Comparison of ENCODE assay signal across 12 cellular contexts in the genomic region with DNA sequence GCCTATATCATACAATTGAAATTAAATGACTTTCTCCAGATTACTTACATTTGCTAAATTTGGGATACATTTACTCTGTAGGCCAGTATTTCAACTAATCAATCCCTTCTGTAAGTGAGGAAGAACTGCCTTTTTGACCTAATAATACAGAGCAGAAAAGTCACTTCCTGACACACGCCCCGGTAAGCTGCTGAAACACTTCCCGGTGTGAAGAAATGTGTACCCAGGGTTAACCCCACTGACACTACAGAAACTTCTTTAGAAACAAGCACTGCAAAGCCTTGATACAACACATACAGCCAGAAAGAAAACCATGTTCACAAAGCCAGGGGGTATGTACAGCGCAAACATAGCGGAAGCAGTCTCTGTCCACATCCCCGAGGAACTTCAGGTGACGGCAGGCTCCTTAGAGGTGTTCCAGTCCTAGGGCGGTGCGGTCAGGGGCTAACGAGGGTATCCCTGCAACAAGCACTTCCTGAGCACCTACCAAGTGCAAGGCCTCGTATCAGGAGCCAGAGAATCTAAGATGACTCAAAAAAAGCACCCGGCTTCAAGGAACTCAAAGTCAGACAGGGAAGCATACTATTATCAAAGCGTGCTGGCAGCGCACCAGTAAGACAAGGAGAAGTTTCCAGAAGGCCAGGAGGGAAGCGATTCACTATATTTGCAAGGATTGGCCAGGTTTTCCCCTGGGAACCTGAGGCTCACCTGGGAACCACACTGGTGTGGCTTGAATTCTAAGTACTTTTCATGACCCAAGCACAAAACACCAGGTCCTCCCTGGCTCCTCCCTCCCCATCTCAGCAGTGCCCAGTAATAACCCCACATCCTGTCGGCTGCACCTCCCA. TPM values are rescaled to one million over a fixed set of nuclear protein-coding genes. Genes with fewer than 3 reads are reported as not detected.
DNase-seq lines count a peak whose midpoint lies in the region; ATAC-seq and TF ChIP-seq lines count a peak whose summit lies in the region.
"Had no signal": no experiment of that assay in that cellular context is flagged by ENCODE, and none has a peak within 500 bp of the region (broad histone marks: within the 10 kb centered on the region; RNA-seq: fewer than 3 reads in every experiment).

No MANE protein-coding gene starts in this region.

- no peaks in the 10 kb centered on the region for H3K36me3 ChIP-seq in uterus

- H3K27ac ChIP-seq in uterus: peak overlapping the region; percentile 91 to 94

- no peaks in the 10 kb centered on the region for H3K27me3 ChIP-seq in uterus

- no peak overlapping the region for H3K27ac Mint-ChIP-seq in activated naive CD4-positive, alpha-beta T cell treated with anti-CD3 and anti-CD28 coated beads, Interleukin-2, amount 10 ng/mL, durations not matched to agents 7 days and 5 days
- peak overlapping the region; percentile 9 for H3K27ac Mint-ChIP-seq in dendritic cell treated with granulocyte-macrophage colony-stimulating factor and Interleukin-4, amounts not matched to agents 40 ng/mL and 50 ng/mL, for 4 days
- H3K27ac Mint-ChIP-seq in natural killer cell: peak overlapping the region; percentile 81 to 92

- peak; percentile 17 for DNase-seq in activated naive CD4-positive, alpha-beta T cell treated with anti-CD3 and anti-CD28 coated beads, Interleukin-2, amount 10 ng/mL, durations not matched to agents 7 days and 5 days
- DNase-seq in activated naive CD4-positive, alpha-beta T cell treated with anti-CD3 and anti-CD28 coated beads, Interleukin-2, amount 50 U/mL, for 16 hours: no peak
- peak; percentile 15 for DNase-seq in natural killer cell
- no peak for DNase-seq in uterus
- no peak for DNase-seq in COLO668 (lab: John Stamatoyannopoulos, UW; ENCODE audit: unreplicated experiment)
- DNase-seq in GM19238 (ENCODE audit: insufficient read length, low spot score): no peak
- DNase-seq in hypothalamus (lab: John Stamatoyannopoulos, UW): no peak
- DNase-seq: activated CD4-positive, alpha-beta T cell treated with anti-CD3 and anti-CD28 coated beads for 48 hours; GDM1; NCI-H2081 treated with DMSO at 0.1 percent for 48 hours had no signal

- H3K9me3 Mint-ChIP-seq in activated naive CD4-positive, alpha-beta T cell treated with anti-CD3 and anti-CD28 coated beads, Interleukin-2, amount 10 ng/mL, durations not matched to agents 7 days and 5 days: no peaks in the 10 kb centered on the region
- no peaks in the 10 kb centered on the region for H3K9me3 Mint-ChIP-seq in dendritic cell treated with granulocyte-macrophage colony-stimulating factor and Interleukin-4, amounts not matched to agents 40 ng/mL and 50 ng/mL, for 4 days
- no peaks in the 10 kb centered on the region for H3K9me3 Mint-ChIP-seq in natural killer cell

- CTCF ChIA-PET in activated naive CD4-positive, alpha-beta T cell treated with anti-CD3 and anti-CD28 coated beads, Interleukin-2, amount 10 ng/mL, durations not matched to agents 7 days and 5 days (lab: Charles Lee): interaction anchor here (0.6 kb wide), 1 partner anchor 1395 kb away, joined by 3 read pairs; no protein-coding TSS in a partner anchor

- H3K27me3 Mint-ChIP-seq in activated naive CD4-positive, alpha-beta T cell treated with anti-CD3 and anti-CD28 coated beads, Interleukin-2, amount 10 ng/mL, durations not matched to agents 7 days and 5 days: peaks cover 29% of the 10 kb centered on the region
- no peaks in the 10 kb centered on the region for H3K27me3 Mint-ChIP-seq in dendritic cell treated with granulocyte-macrophage colony-stimulating factor and Interleukin-4, amounts not matched to agents 40 ng/mL and 50 ng/mL, for 4 days
- no peaks in the 10 kb centered on the region for H3K27me3 Mint-ChIP-seq in natural killer cell (ENCODE audit: low read depth in 2 of 2)

- no peak overlapping the region for H3K4me3 Mint-ChIP-seq in activated naive CD4-positive, alpha-beta T cell treated with anti-CD3 and anti-CD28 coated beads, Interleukin-2, amount 10 ng/mL, durations not matched to agents 7 days and 5 days
- no peak overlapping the region for H3K4me3 Mint-ChIP-seq in dendritic cell treated with granulocyte-macrophage colony-stimulating factor and Interleukin-4, amounts not matched to agents 40 ng/mL and 50 ng/mL, for 4 days
- H3K4me3 Mint-ChIP-seq in natural killer cell: peak overlapping the region; percentile 85

- peaks cover 13 to 27% of the 10 kb centered on the region in 2 donors for H3K4me1 ChIP-seq in uterus

- intact Hi-C loops in dendritic cell treated with granulocyte-macrophage colony-stimulating factor and Interleukin-4, amounts not matched to agents 40 ng/mL and 50 ng/mL, for 4 days (cut with micrococcal nuclease): no loop called here
- intact Hi-C loops in natural killer cell (cut with micrococcal nuclease) (no loop called here), uterus (cut with DNase I; ENCODE audit: low total_unique reads) (no loop called here)

- ATAC-seq in natural killer cell: peak; percentile 52 to 63 (median 61)

- no peak for TF ChIP-seq CTCF in natural killer cell (IDR thresholded peaks at IDR 0.05)
- TF ChIP-seq CTCF in uterus (IDR thresholded peaks at IDR 0.05): no peak

- no peak for TF ChIP-seq POLR2A in uterus (IDR thresholded peaks at IDR 0.05)

- H3K9me3 ChIP-seq in uterus: no peaks in the 10 kb centered on the region

- peaks cover 15% of the 10 kb centered on the region for H3K4me1 Mint-ChIP-seq in activated naive CD4-positive, alpha-beta T cell treated with anti-CD3 and anti-CD28 coated beads, Interleukin-2, amount 10 ng/mL, durations not matched to agents 7 days and 5 days
- H3K4me1 Mint-ChIP-seq in dendritic cell treated with granulocyte-macrophage colony-stimulating factor and Interleukin-4, amounts not matched to agents 40 ng/mL and 50 ng/mL, for 4 days (ENCODE audit: low read depth): peaks cover 91% of the 10 kb centered on the region
- peaks cover 91 to 98% of the 10 kb centered on the region in 2 donors for H3K4me1 Mint-ChIP-seq in natural killer cell

- no peaks in the 10 kb centered on the region for H3K36me3 Mint-ChIP-seq in activated naive CD4-positive, alpha-beta T cell treated with anti-CD3 and anti-CD28 coated beads, Interleukin-2, amount 10 ng/mL, durations not matched to agents 7 days and 5 days
- peaks cover 58% of the 10 kb centered on the region for H3K36me3 Mint-ChIP-seq in dendritic cell treated with granulocyte-macrophage colony-stimulating factor and Interleukin-4, amounts not matched to agents 40 ng/mL and 50 ng/mL, for 4 days (ENCODE audit: low read depth)
- no peaks in the 10 kb centered on the region for H3K36me3 Mint-ChIP-seq in natural killer cell

- no peak overlapping the region for H3K4me3 ChIP-seq in uterus
- H3K4me3 ChIP-seq: lung had no signal

RNA-seq across cellular contexts. Expression of a gene that starts 46.6 kb away (rescaled TPM):
- total RNA-seq in natural killer cell: 10 to 100 TPM; 49.1 to 60.0 (median 52.4) TPM
- 100 to 1,000 TPM in 1 of 4 donors, 10 to 100 TPM in 3; 29.4 to 177 (median 65.7) TPM for total RNA-seq in uterus

Comparison
In these comparisons a context has a peak if more than half of its experiments do, and no peak if none do; other contexts are left out.
1. DNase-seq: peak in activated naive CD4-positive, alpha-beta T cell treated with anti-CD3 and anti-CD28 coated beads, Interleukin-2, amount 10 ng/mL, durations not matched to agents 7 days and 5 days (single experiment) and natural killer cell (single experiment); none in activated naive CD4-positive, alpha-beta T cell treated with anti-CD3 and anti-CD28 coated beads, Interleukin-2, amount 50 U/mL, for 16 hours (single experiment), uterus (0 of 2), COLO668 (single experiment), GM19238 (single experiment) and hypothalamus (0 of 51).